Comparison of ENCODE assay signal across 8 cellular contexts in genomic region chr3:160400048-160400630, GRCh38. TPM values are rescaled to one million over a fixed set of nuclear protein-coding genes. Genes with fewer than 3 reads are reported as not detected.
DNase-seq lines count a peak whose midpoint lies in the region; ATAC-seq and TF ChIP-seq lines count a peak whose summit lies in the region.

No MANE protein-coding gene starts in this region.

- H3K36me3 ChIP-seq in OCI-LY7 (ENCODE audit: insufficient read depth, low read length) (peaks cover 56% of the 10 kb centered on the region), trophoblast cell (ENCODE audit: control insufficient read depth in 1 of 2, insufficient read depth in 2 of 2, low read length in 2 of 2) (no peaks in the 10 kb centered on the region)

- no peaks in the 10 kb centered on the region for H3K27me3 ChIP-seq in trophoblast cell (ENCODE audit: insufficient read depth, low read length)

- intact Hi-C loops in OCI-LY7 (cut with micrococcal nuclease; ENCODE audit: unreplicated experiment), result no loop called here
- intact Hi-C loops in Right ventricle myocardium superior (cut with DNase I), result no loop called here

- peak overlapping the region; percentile 97 for H3K27ac Mint-ChIP-seq in activated naive CD8-positive, alpha-beta T cell

- POLR2A ChIA-PET in OCI-LY7 (lab: Charles Lee), result interaction anchor here (0.8 to 1.4 kb wide), 5 partner anchors 14 to 49 kb away, joined by 3 to 9 read pairs (median 3); partner anchors contain the start of gene TRIM59

- DNase-seq in NCI-H510A treated with DMSO at 0.1 percent for 48 hours (lab: John Stamatoyannopoulos, UW) (peak; percentile 21), NCI-H510A (lab: John Stamatoyannopoulos, UW) (no peak), OCI-LY7 (ENCODE audit: low spot score) (peak; percentile 50), Right ventricle myocardium superior (peak; percentile 71), trophoblast cell (peak; percentile 49 to 67), OCI-M2 (lab: John Stamatoyannopoulos, UW; ENCODE audit: unreplicated experiment) (no peak)

- no peak overlapping the region for H3K23ac ChIP-seq in trophoblast cell (ENCODE audit: low read length)

- H2BK120ac ChIP-seq in trophoblast cell (ENCODE audit: insufficient read depth, low read length, poor library complexity), result peak overlapping the region; percentile 55

- H3K79me2 ChIP-seq in OCI-LY7 (ENCODE audit: insufficient read depth, low read depth, low read length), result peaks cover 96% of the 10 kb centered on the region
- peaks cover 19% of the 10 kb centered on the region for H3K79me2 ChIP-seq in trophoblast cell (ENCODE audit: control insufficient read depth, insufficient read depth, low read length, poor library complexity)

- peak overlapping the region; percentile 65 for H3K18ac ChIP-seq in trophoblast cell (ENCODE audit: low read length)

- H2BK5ac ChIP-seq in trophoblast cell (ENCODE audit: low read depth, low read length, poor library complexity), result peak overlapping the region; percentile 86

- H2BK12ac ChIP-seq in trophoblast cell (ENCODE audit: low read length), result no peak overlapping the region

- peak overlapping the region; percentile 98 for H3K4me3 Mint-ChIP-seq in activated naive CD8-positive, alpha-beta T cell

- H3K9me3 ChIP-seq in OCI-LY7 (ENCODE audit: low read length) (no peaks in the 10 kb centered on the region), trophoblast cell (ENCODE audit: insufficient read depth, low read depth, low read length) (no peaks in the 10 kb centered on the region)

- H4K12ac ChIP-seq in trophoblast cell (ENCODE audit: low read depth, low read length), result peak overlapping the region; percentile 87

- peak overlapping the region; percentile 91 for H3K4ac ChIP-seq in trophoblast cell (ENCODE audit: low read depth, low read length)

- peak overlapping the region; percentile 84 for H3K14ac ChIP-seq in trophoblast cell (ENCODE audit: low read length)

- no peaks in the 10 kb centered on the region for H3K9me2 ChIP-seq in OCI-LY7 (ENCODE audit: insufficient read depth, low read length)

- H3K4me2 ChIP-seq in OCI-LY7 (ENCODE audit: low read length) (peak overlapping the region; percentile 84), trophoblast cell (ENCODE audit: low read length) (peak overlapping the region; percentile 84)

- peak overlapping the region; percentile 82 for H4K8ac ChIP-seq in trophoblast cell (ENCODE audit: low read depth, low read length)

- peaks cover 22% of the 10 kb centered on the region for H3K36me3 Mint-ChIP-seq in activated naive CD8-positive, alpha-beta T cell

- H3K9ac ChIP-seq in trophoblast cell (ENCODE audit: low read length), result peak overlapping the region; percentile 93

- no peak overlapping the region; the same call in 1 of the 2 replicates for H2AFZ ChIP-seq in OCI-LY7 (ENCODE audit: low read length)
- peak overlapping the region; percentile 30 for H2AFZ ChIP-seq in trophoblast cell (ENCODE audit: insufficient read depth, low read length, poor library complexity)

- peaks cover 54% of the 10 kb centered on the region for H4K20me1 ChIP-seq in OCI-LY7 (ENCODE audit: insufficient read depth, low read length)

- H4K91ac ChIP-seq in trophoblast cell (ENCODE audit: low read depth, low read length), result peak overlapping the region; percentile 79

- H2AK5ac ChIP-seq in trophoblast cell (ENCODE audit: low read length), result peak overlapping the region; percentile 56

- peak; percentile 20 for ATAC-seq in HG02840 (IDR thresholded peaks at IDR 0.05; ENCODE audit: low FRiP score, unreplicated experiment)
- ATAC-seq in Right ventricle myocardium superior (ENCODE audit: poor library complexity), result peak; percentile 33

- H3K4me1 ChIP-seq in OCI-LY7 (ENCODE audit: insufficient read depth, low read length, poor library complexity, severe bottlenecking) (peaks cover 50% of the 10 kb centered on the region), trophoblast cell (ENCODE audit: control insufficient read depth in 1 of 2, insufficient read depth in 2 of 2, low read length in 2 of 2) (no peaks in the 10 kb centered on the region)

- H3K4me1 Mint-ChIP-seq in activated naive CD8-positive, alpha-beta T cell (ENCODE audit: low read depth), result peaks cover 54% of the 10 kb centered on the region

- H3K27ac ChIP-seq in OCI-LY7 (ENCODE audit: low read depth, low read length, poor library complexity, severe bottlenecking) (peak overlapping the region; percentile 92), trophoblast cell (ENCODE audit: low read depth, low read length) (peak overlapping the region; percentile 86)

- no peak for TF ChIP-seq CTCF in OCI-LY7 (conservative IDR thresholded peaks at IDR 0.05; ENCODE audit: low read length)

- no peaks in the 10 kb centered on the region for H3K9me3 Mint-ChIP-seq in activated naive CD8-positive, alpha-beta T cell (ENCODE audit: low read depth)

- no CpG with 5 or more reads among the region's 44 CpGs for WGBS in trophoblast cell (ENCODE audit: extremely low coverage, insufficient coverage, insufficient read length)

- CTCF ChIA-PET in OCI-LY7 (lab: Charles Lee; ENCODE audit: unreplicated experiment), result no interaction called here

- H3K4me3 ChIP-seq in OCI-LY7 (ENCODE audit: low read depth, low read length, poor library complexity, severe bottlenecking) (peak overlapping the region; percentile 100), trophoblast cell (ENCODE audit: low read depth, low read length) (peak overlapping the region; percentile 90)

- H3K27me3 Mint-ChIP-seq in activated naive CD8-positive, alpha-beta T cell, result peaks cover 10% of the 10 kb centered on the region

- peaks cover 13% of the 10 kb centered on the region for H3K79me1 ChIP-seq in trophoblast cell (ENCODE audit: low read length)

- BruUV-seq in OCI-LY7 (replicated peaks; lab: Mats Ljungman, UMichigan), result no TSS peak

RNA-seq across cellular contexts. Expression of gene SMC4, which starts 0.7 kb away (rescaled TPM):
- total RNA-seq in OCI-LY7 (2014; rRNA removed; shearing (Covaris generic)), result 316 and 348 TPM in 2 replicates
- total RNA-seq in OCI-LY7 (2022), result 352 and 382 TPM in 2 replicates
- total RNA-seq in Right ventricle myocardium superior, result 19.4 TPM
- 170 and 173 TPM in 2 replicates for polyA plus RNA-seq in trophoblast cell (2013)

RNA-seq across cellular contexts. Expression of gene IFT80, which starts 1.1 kb away (rescaled TPM):
- 33.5 and 37.3 TPM in 2 replicates for total RNA-seq in OCI-LY7 (2014; rRNA removed; shearing (Covaris generic))
- 48.9 and 49.5 TPM in 2 replicates for total RNA-seq in OCI-LY7 (2022)
- total RNA-seq in Right ventricle myocardium superior, result 8.3 TPM
- polyA plus RNA-seq in trophoblast cell (2013), result 11.9 and 12.0 TPM in 2 replicates

RNA-seq across cellular contexts. Expression of gene TRIM59, which starts 49.4 kb away (rescaled TPM):
- total RNA-seq in OCI-LY7 (2014; rRNA removed; shearing (Covaris generic)), result 26.1 and 28.7 TPM in 2 replicates
- total RNA-seq in OCI-LY7 (2022) (46.9 and 60.0 TPM in 2 replicates), Right ventricle myocardium superior (0.19 TPM)
- polyA plus RNA-seq in trophoblast cell (2013), result 16.0 and 16.9 TPM in 2 replicates

Comparison
In these comparisons a context has a peak if more than half of its experiments do, and no peak if none do; other contexts are left out.
1. DNase-seq: peak in NCI-H510A treated with DMSO at 0.1 percent for 48 hours (single experiment), OCI-LY7 (single experiment), Right ventricle myocardium superior (single experiment) and trophoblast cell (2 of 2); none in NCI-H510A (single experiment) and OCI-M2 (single experiment).
2. RNA of gene SMC4, which starts 0.7 kb away (total RNA-seq): 316 to 382 TPM in OCI-LY7; 19.4 TPM in Right ventricle myocardium superior (single experiment); every median in the first group is over 10 times any median in the second.
3. RNA of gene TRIM59, which starts 49.4 kb away (total RNA-seq): 26.1 to 60.0 TPM in OCI-LY7; 0.19 TPM in Right ventricle myocardium superior (single experiment); every median in the first group is over 10 times any median in the second.